13 cellular contexts compared by ENCODE assay signal in genomic region chr17:6523330-6523729, GRCh38.
DNase-seq lines count a peak whose midpoint lies in the region; TF ChIP-seq lines count a peak whose summit lies in the region.
"Had no signal": no experiment of that assay in that cellular context is flagged by ENCODE, and none has a peak within 500 bp of the region (broad histone marks: within the 10 kb centered on the region; RNA-seq: fewer than 3 reads in every experiment).

No MANE protein-coding gene starts in this region.

- TF ChIP-seq CTCF in choroid plexus epithelial cell (conservative IDR thresholded peaks at IDR 0.05; ENCODE audit: low read depth, low read length) (no peak), MM.1S (IDR thresholded peaks at IDR 0.05; ENCODE audit: low read length) (no peak)

- H3K4me2 ChIP-seq in MM.1S (ENCODE audit: low read depth, low read length), result no peak overlapping the region

- no peak overlapping the region for H3K9ac ChIP-seq in MM.1S (ENCODE audit: low read length)

- H3K4me3 ChIP-seq in choroid plexus epithelial cell (ENCODE audit: low read depth, low read length), result no peak overlapping the region
- H3K4me3 ChIP-seq in MM.1S (ENCODE audit: low read length), result no peak overlapping the region

- no peaks in the 10 kb centered on the region for H4K20me1 ChIP-seq in MM.1S (ENCODE audit: insufficient read depth, low read length)

- H3K9me2 ChIP-seq in MM.1S (replicated peaks; ENCODE audit: insufficient read depth, low read length), result no peaks in the 10 kb centered on the region

- H3F3A ChIP-seq in MM.1S (ENCODE audit: insufficient read depth, low read length), result no peaks in the 10 kb centered on the region

- H3K9me3 ChIP-seq in MM.1S (replicated peaks; ENCODE audit: insufficient read depth, low read length), result no peaks in the 10 kb centered on the region

- H3K4me1 ChIP-seq in MM.1S (ENCODE audit: low read length), result no peaks in the 10 kb centered on the region

- no peaks in the 10 kb centered on the region for H3K36me3 ChIP-seq in MM.1S (replicated peaks; ENCODE audit: insufficient read depth, low read length)
- H3K36me3 ChIP-seq: brain microvascular endothelial cell had no signal

- no peak overlapping the region for H2AFZ ChIP-seq in MM.1S (ENCODE audit: low read length)

- no peaks in the 10 kb centered on the region for H3K27me3 ChIP-seq in MM.1S (replicated peaks; ENCODE audit: insufficient read depth, low read length)
- H3K27me3 ChIP-seq: brain microvascular endothelial cell had no signal

- H3K27ac ChIP-seq in MM.1S (ENCODE audit: low read length), result no peak overlapping the region
- H3K27ac ChIP-seq: brain microvascular endothelial cell had no signal

- DNase-seq in AG20443 (ENCODE audit: low spot score) (peak; percentile 29), HuH-7.5 (ENCODE audit: low spot score) (peak; percentile 41), choroid plexus epithelial cell (ENCODE audit: low read depth) (peak; percentile 68), kidney tubule cell (ENCODE audit: low spot score) (peak; percentile 97), SHP77 treated with DMSO at 0.1 percent for 48 hours (lab: John Stamatoyannopoulos, UW) (no peak), SKM-1 treated with dmso at 0.1 percent for 144 hours (lab: John Stamatoyannopoulos, UW; ENCODE audit: unreplicated experiment) (no peak), MM.1S (no peak), COR-L47 (lab: John Stamatoyannopoulos, UW) (no peak)
- DNase-seq: activated CD4-positive, alpha-beta T cell treated with anti-CD3 and anti-CD28 coated beads for 1 hour; brain microvascular endothelial cell; naive B cell; NCI-H1048; NCI-H446 treated with DMSO at 0.1 percent for 48 hours had no signal

- H3K79me2 ChIP-seq in MM.1S (ENCODE audit: low read length), result no peaks in the 10 kb centered on the region

Comparison
In these comparisons a context has a peak if more than half of its experiments do, and no peak if none do; other contexts are left out.
1. DNase-seq: peak in AG20443 (single experiment), HuH-7.5 (single experiment), choroid plexus epithelial cell (single experiment) and kidney tubule cell (single experiment); none in SHP77 treated with DMSO at 0.1 percent for 48 hours (single experiment), SKM-1 treated with dmso at 0.1 percent for 144 hours (single experiment), MM.1S (single experiment) and COR-L47 (single experiment).